ENCODE assay signal across 16 cellular contexts in genomic region chr4:127936974-127937373, GRCh38. TPM values are rescaled to one million over a fixed set of nuclear protein-coding genes. Genes with fewer than 3 reads are reported as not detected.
DNase-seq lines count a peak whose midpoint lies in the region; ATAC-seq and TF ChIP-seq lines count a peak whose summit lies in the region.
"Had no signal": no experiment of that assay in that cellular context is flagged by ENCODE, and none has a peak within 500 bp of the region (broad histone marks: within the 10 kb centered on the region; RNA-seq: fewer than 3 reads in every experiment).

No MANE protein-coding gene starts in this region.

- H3K27me3 ChIP-seq in fibroblast of lung (ENCODE audit: control insufficient read depth, insufficient read depth, low read length) (no peaks in the 10 kb centered on the region), hepatocyte (no peaks in the 10 kb centered on the region), esophagus squamous epithelium (no peaks in the 10 kb centered on the region)
- H3K27me3 ChIP-seq: neutrophil had no signal

- H3K9me3 Mint-ChIP-seq in activated naive CD4-positive, alpha-beta T cell treated with anti-CD3 and anti-CD28 coated beads, Interleukin-2, amount 50 U/mL, for 24 hours, result no peaks in the 10 kb centered on the region
- H3K9me3 Mint-ChIP-seq in activated naive CD4-positive, alpha-beta T cell treated with anti-CD3 and anti-CD28 coated beads for 36 hours, result no peaks in the 10 kb centered on the region
- H3K9me3 Mint-ChIP-seq: activated naive CD8-positive, alpha-beta T cell treated with anti-CD3 and anti-CD28 coated beads for 36 hours; stimulated activated naive B cell treated with anti-CD40 and anti-IgM and Interleukin-4, amounts not matched to agents 10 μg/mL and 1 μg/mL and 100 μg/mL, for 72 hours had no signal

- H3K27ac ChIP-seq in fibroblast of lung (ENCODE audit: insufficient read depth, low read length) (no peak overlapping the region), hepatocyte (no peak overlapping the region), esophagus squamous epithelium (no peak overlapping the region)
- H3K27ac ChIP-seq: coronary artery, neutrophil had no signal

- H3K9me3 ChIP-seq in fibroblast of lung (ENCODE audit: control insufficient read depth, insufficient read depth, low read depth, low read length) (no peaks in the 10 kb centered on the region), hepatocyte (ENCODE audit: low read depth) (no peaks in the 10 kb centered on the region), esophagus squamous epithelium (no peaks in the 10 kb centered on the region)
- H3K9me3 ChIP-seq: neutrophil had no signal

- TF ChIP-seq CTCF in fibroblast of lung (conservative IDR thresholded peaks at IDR 0.05 in 1 of 2, IDR thresholded peaks at IDR 0.05 in 1 of 2; ENCODE audit: low read depth in 1 of 2, low read length in 2 of 2), result no peak
- TF ChIP-seq CTCF in hepatocyte (IDR thresholded peaks at IDR 0.05; ENCODE audit: poor library complexity), result no peak
- no peak for TF ChIP-seq CTCF in esophagus squamous epithelium (IDR thresholded peaks at IDR 0.05)

- CTCF ChIA-PET in activated naive CD4-positive, alpha-beta T cell treated with anti-CD3 and anti-CD28 coated beads for 36 hours (lab: Charles Lee), result interaction anchor here (0.6 to 0.7 kb wide), 2 partner anchors 13 to 682 kb away, joined by 3 read pairs; no protein-coding TSS in a partner anchor

- peaks cover 5% of the 10 kb centered on the region for H3K4me1 Mint-ChIP-seq in activated naive CD4-positive, alpha-beta T cell treated with anti-CD3 and anti-CD28 coated beads, Interleukin-2, amount 50 U/mL, for 24 hours
- H3K4me1 Mint-ChIP-seq in activated naive CD4-positive, alpha-beta T cell treated with anti-CD3 and anti-CD28 coated beads for 36 hours (ENCODE audit: low read depth), result peaks cover 7% of the 10 kb centered on the region
- H3K4me1 Mint-ChIP-seq: activated naive CD8-positive, alpha-beta T cell treated with anti-CD3 and anti-CD28 coated beads for 36 hours; stimulated activated naive B cell treated with anti-CD40 and anti-IgM and Interleukin-4, amounts not matched to agents 10 μg/mL and 1 μg/mL and 100 μg/mL, for 72 hours had no signal

- H3K4me1 ChIP-seq in fibroblast of lung (ENCODE audit: control insufficient read depth, extremely low read depth, insufficient read depth, low read length), result no peaks in the 10 kb centered on the region
- no peaks in the 10 kb centered on the region for H3K4me1 ChIP-seq in hepatocyte (ENCODE audit: insufficient read depth)
- no peaks in the 10 kb centered on the region for H3K4me1 ChIP-seq in esophagus squamous epithelium

- no peaks in the 10 kb centered on the region for H4K20me1 ChIP-seq in fibroblast of lung (ENCODE audit: control insufficient read depth, extremely low read depth, insufficient read depth, low read length)
- H4K20me1 ChIP-seq in hepatocyte (ENCODE audit: insufficient read depth, poor library complexity, severe bottlenecking), result no peaks in the 10 kb centered on the region

- peaks cover 13% of the 10 kb centered on the region for H3K36me3 Mint-ChIP-seq in activated naive CD4-positive, alpha-beta T cell treated with anti-CD3 and anti-CD28 coated beads, Interleukin-2, amount 50 U/mL, for 24 hours
- peaks cover 12% of the 10 kb centered on the region for H3K36me3 Mint-ChIP-seq in activated naive CD4-positive, alpha-beta T cell treated with anti-CD3 and anti-CD28 coated beads for 36 hours (ENCODE audit: low read depth)

- H3K9me2 ChIP-seq in hepatocyte (replicated peaks; ENCODE audit: insufficient read depth), result no peaks in the 10 kb centered on the region

- no peaks in the 10 kb centered on the region for H3K27me3 Mint-ChIP-seq in activated naive CD4-positive, alpha-beta T cell treated with anti-CD3 and anti-CD28 coated beads, Interleukin-2, amount 50 U/mL, for 24 hours
- H3K27me3 Mint-ChIP-seq in activated naive CD4-positive, alpha-beta T cell treated with anti-CD3 and anti-CD28 coated beads for 36 hours (ENCODE audit: low read depth), result no peaks in the 10 kb centered on the region
- H3K27me3 Mint-ChIP-seq: activated naive CD8-positive, alpha-beta T cell treated with anti-CD3 and anti-CD28 coated beads for 36 hours; stimulated activated naive B cell treated with anti-CD40 and anti-IgM and Interleukin-4, amounts not matched to agents 10 μg/mL and 1 μg/mL and 100 μg/mL, for 72 hours had no signal

- no peaks in the 10 kb centered on the region for H3K79me2 ChIP-seq in fibroblast of lung (ENCODE audit: control insufficient read depth, insufficient read depth, low read length)
- H3K79me2 ChIP-seq in hepatocyte, result no peaks in the 10 kb centered on the region

- no peak for DNase-seq in activated naive CD4-positive, alpha-beta T cell treated with anti-CD3 and anti-CD28 coated beads for 36 hours
- peak; percentile 22 to 56 for DNase-seq in fibroblast of lung (ENCODE audit: low read depth in 2 of 2)
- DNase-seq in hepatocyte (ENCODE audit: low spot score), result no peak
- DNase-seq in NCI-H187 treated with DMSO at 0.1 percent for 48 hours (lab: John Stamatoyannopoulos, UW), result no peak
- DNase-seq in anterior cingulate cortex (lab: John Stamatoyannopoulos, UW), result no peak
- no peak for DNase-seq in esophagus squamous epithelium (lab: John Stamatoyannopoulos, UW)
- DNase-seq: ACHN; activated naive CD8-positive, alpha-beta T cell treated with anti-CD3 and anti-CD28 coated beads for 36 hours; erythroblast; KBM-7; NCI-H1417; stimulated activated naive B cell treated with anti-CD40 and anti-IgM and Interleukin-4, amounts not matched to agents 10 μg/mL and 1 μg/mL and 100 μg/mL, for 72 hours had no signal

- WGBS in hepatocyte (ENCODE audit: low lambda C conversion rate, missing lambda C conversion rate), result 100% methylated on average over 1 of the region's 1 CpG
- WGBS in esophagus squamous epithelium, 2 donors, result 91 to 96% methylated on average over 1 of the region's 1 CpG

- H3K36me3 ChIP-seq in fibroblast of lung (ENCODE audit: control insufficient read depth, insufficient read depth, low read length), result no peaks in the 10 kb centered on the region
- no peaks in the 10 kb centered on the region for H3K36me3 ChIP-seq in hepatocyte (replicated peaks; ENCODE audit: insufficient read depth, low read depth)
- H3K36me3 ChIP-seq in esophagus squamous epithelium, result peaks cover 0 to 28% (median 0%) of the 10 kb centered on the region in 3 donors

- H3K4me3 ChIP-seq in fibroblast of lung (replicated peaks in 1 of 4; ENCODE audit: control extremely low read depth in 1 of 4, insufficient read depth in 1 of 4, low read depth in 3 of 4, low read length in 4 of 4), result no peak overlapping the region
- H3K4me3 ChIP-seq in hepatocyte, result no peak overlapping the region
- no peak overlapping the region for H3K4me3 ChIP-seq in esophagus squamous epithelium
- H3K4me3 ChIP-seq: coronary artery had no signal

- H3K9ac ChIP-seq in fibroblast of lung (ENCODE audit: insufficient read depth, low read length), result no peak overlapping the region

- H3K4me3 Mint-ChIP-seq in activated naive CD4-positive, alpha-beta T cell treated with anti-CD3 and anti-CD28 coated beads, Interleukin-2, amount 50 U/mL, for 24 hours, result no peak overlapping the region
- no peak overlapping the region for H3K4me3 Mint-ChIP-seq in activated naive CD4-positive, alpha-beta T cell treated with anti-CD3 and anti-CD28 coated beads for 36 hours
- H3K4me3 Mint-ChIP-seq: activated naive CD8-positive, alpha-beta T cell treated with anti-CD3 and anti-CD28 coated beads for 36 hours; stimulated activated naive B cell treated with anti-CD40 and anti-IgM and Interleukin-4, amounts not matched to agents 10 μg/mL and 1 μg/mL and 100 μg/mL, for 72 hours had no signal

- H2AFZ ChIP-seq in fibroblast of lung (ENCODE audit: low read length) (no peak overlapping the region), hepatocyte (no peak overlapping the region)

- peak; percentile 78 for ATAC-seq in SK-N-SH treated with all-trans-retinoic acid at 6 μM for 48 hours
- ATAC-seq: stimulated activated naive B cell treated with anti-CD40 and anti-IgM and Interleukin-4, amounts not matched to agents 10 μg/mL and 1 μg/mL and 100 μg/mL, for 72 hours had no signal

- H3K4me2 ChIP-seq in fibroblast of lung (ENCODE audit: extremely low read depth, insufficient read depth, low read length) (no peak overlapping the region), hepatocyte (no peak overlapping the region)

- intact Hi-C loops in activated naive CD4-positive, alpha-beta T cell treated with anti-CD3 and anti-CD28 coated beads for 36 hours (cut with micrococcal nuclease), result no loop called here
- intact Hi-C loops in esophagus squamous epithelium (cut with DNase I), result no loop called here

- H3K27ac Mint-ChIP-seq in activated naive CD4-positive, alpha-beta T cell treated with anti-CD3 and anti-CD28 coated beads, Interleukin-2, amount 50 U/mL, for 24 hours, result peak overlapping the region; percentile 2
- H3K27ac Mint-ChIP-seq in activated naive CD4-positive, alpha-beta T cell treated with anti-CD3 and anti-CD28 coated beads for 36 hours, result no peak overlapping the region
- H3K27ac Mint-ChIP-seq: activated naive CD8-positive, alpha-beta T cell treated with anti-CD3 and anti-CD28 coated beads for 36 hours; stimulated activated naive B cell treated with anti-CD40 and anti-IgM and Interleukin-4, amounts not matched to agents 10 μg/mL and 1 μg/mL and 100 μg/mL, for 72 hours had no signal

- no peak for TF ChIP-seq POLR2A in esophagus squamous epithelium (IDR thresholded peaks at IDR 0.05)

RNA-seq across cellular contexts. Expression of gene MFSD8, which starts 28.0 kb away (rescaled TPM):
- 10 to 100 TPM; 11.1 to 11.2 TPM for total RNA-seq in activated naive CD4-positive, alpha-beta T cell treated with anti-CD3 and anti-CD28 coated beads for 36 hours
- total RNA-seq in fibroblast of lung, result 15.4 and 18.8 TPM in 2 replicates
- polyA plus RNA-seq in fibroblast of lung, result 17.9 and 28.6 TPM in 2 replicates
- polyA plus RNA-seq in fibroblast of lung (2012), result 9.1 and 11.2 TPM in 2 replicates
- polyA minus RNA-seq in fibroblast of lung (ENCODE audit: low replicate concordance), result 0.82 TPM in 1 of 2 replicates, not detected in the other
- total RNA-seq in hepatocyte, result 30.1 TPM in 2 replicates
- polyA plus RNA-seq in hepatocyte, result 12.8 and 17.0 TPM in 2 replicates
- total RNA-seq in esophagus squamous epithelium, result 10 to 100 TPM; 14.6 to 36.6 (median 17.0) TPM

RNA-seq across cellular contexts. Expression of gene ABHD18, which starts 28.2 kb away (rescaled TPM):
- total RNA-seq in activated naive CD4-positive, alpha-beta T cell treated with anti-CD3 and anti-CD28 coated beads for 36 hours, result 10 to 100 TPM; 17.0 to 17.5 TPM
- total RNA-seq in fibroblast of lung (5.3 and 5.4 TPM in 2 replicates), hepatocyte (9.0 and 14.4 TPM in 2 replicates), esophagus squamous epithelium (1 to 10 TPM; 3.2 to 9.3 (median 4.9) TPM)
- polyA plus RNA-seq in fibroblast of lung (3.0 and 4.2 TPM in 2 replicates), hepatocyte (6.8 and 8.6 TPM in 2 replicates)
- 2.1 and 3.7 TPM in 2 replicates for polyA plus RNA-seq in fibroblast of lung (2012)
- polyA minus RNA-seq in fibroblast of lung (ENCODE audit: low replicate concordance), result 0.70 and 0.75 TPM in 2 replicates

RNA-seq across cellular contexts. Expression of gene PLK4, which starts 56.3 kb away (rescaled TPM):
- total RNA-seq in activated naive CD4-positive, alpha-beta T cell treated with anti-CD3 and anti-CD28 coated beads for 36 hours, result 10 to 100 TPM; 44.7 to 52.3 TPM
- total RNA-seq in fibroblast of lung, result 1.3 and 5.9 TPM in 2 replicates
- polyA plus RNA-seq in fibroblast of lung, result 6.3 and 21.1 TPM in 2 replicates
- polyA plus RNA-seq in fibroblast of lung (2012), result 3.4 and 10.0 TPM in 2 replicates
- polyA minus RNA-seq in fibroblast of lung (ENCODE audit: low replicate concordance), result 1.3 TPM in 2 replicates
- total RNA-seq in hepatocyte, result 5.3 and 5.7 TPM in 2 replicates
- polyA plus RNA-seq in hepatocyte, result 3.3 and 5.4 TPM in 2 replicates
- 10 to 100 TPM in 2 of 4 donors, 1 to 10 TPM in 2; 3.5 to 15.1 (median 8.3) TPM for total RNA-seq in esophagus squamous epithelium

Comparison
In these comparisons a context has a peak if more than half of its experiments do, and no peak if none do; other contexts are left out.
1. DNase-seq: peak in fibroblast of lung (2 of 2); none in activated naive CD4-positive, alpha-beta T cell treated with anti-CD3 and anti-CD28 coated beads for 36 hours (single experiment), hepatocyte (single experiment), NCI-H187 treated with DMSO at 0.1 percent for 48 hours (single experiment), anterior cingulate cortex (0 of 58) and esophagus squamous epithelium (single experiment).